ENCODE assay signal across 8 cellular contexts in the genomic region with DNA sequence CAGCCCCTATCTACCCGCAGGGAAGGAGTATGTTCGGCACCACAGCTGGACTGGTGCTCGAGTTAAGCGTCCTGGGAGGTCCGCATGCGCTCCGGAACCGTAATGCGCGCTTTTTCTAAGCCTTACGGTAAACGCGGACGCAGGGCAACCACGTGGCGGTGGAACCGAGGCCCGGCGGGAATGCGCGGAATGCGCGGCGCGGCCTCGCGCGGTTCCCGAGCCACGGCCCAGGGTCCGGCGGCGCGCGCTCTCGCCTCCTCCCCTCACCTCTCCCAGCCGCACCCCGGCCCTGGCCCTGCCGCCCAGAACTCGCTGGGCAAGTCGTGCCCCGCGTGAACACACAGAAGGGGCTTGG. TPM values are rescaled to one million over a fixed set of nuclear protein-coding genes. Genes with fewer than 3 reads are reported as not detected.
DNase-seq lines count a peak whose midpoint lies in the region; ATAC-seq and FAIRE-seq lines count a peak whose summit lies in the region.

No MANE protein-coding gene starts in this region.

- H3K27ac ChIP-seq in small intestine (ENCODE audit: low read depth in 1 of 2, low read length in 1 of 2): peak overlapping the region in 1 of 2 donors; percentile 5

- ATAC-seq in central memory CD8-positive, alpha-beta T cell (replicated peaks; ENCODE audit: extremely low read depth, poor library complexity, severe bottlenecking): no peak
- no peak for ATAC-seq in HG03520 (IDR thresholded peaks at IDR 0.05; ENCODE audit: unreplicated experiment)

- no peaks in the 10 kb centered on the region for H3K9me3 Mint-ChIP-seq in central memory CD8-positive, alpha-beta T cell

- 1 to 3% (median 2%) methylated on average over 32 to 43 of the region's 43 CpGs for WGBS in small intestine, 3 donors

- DNase-seq in NCI-H2227 (lab: John Stamatoyannopoulos, UW; ENCODE audit: unreplicated experiment) (peak; percentile 76), NCI-H2227 treated with DMSO at 0.1 percent for 48 hours (lab: John Stamatoyannopoulos, UW) (no peak), iris pigment epithelial cell (ENCODE audit: low read depth) (peak; percentile 96), small intestine (peak; percentile 58), GOT3 (lab: John Stamatoyannopoulos, UW) (no peak), NCI-H1436 treated with DMSO at 0.1 percent for 48 hours (lab: John Stamatoyannopoulos, UW) (no peak)
- no peak for DNase-seq in central memory CD8-positive, alpha-beta T cell (ENCODE audit: low spot score in 2 of 2)

- H3K4me1 ChIP-seq in small intestine (ENCODE audit: control insufficient read depth in 2 of 2, insufficient read depth in 1 of 2, low read depth in 1 of 2, low read length in 1 of 2): peaks cover 0 to 16% of the 10 kb centered on the region in 2 donors

- no peaks in the 10 kb centered on the region for H3K9me3 ChIP-seq in small intestine (ENCODE audit: control insufficient read depth, low read depth)

- peaks cover 80% of the 10 kb centered on the region for H3K27me3 Mint-ChIP-seq in central memory CD8-positive, alpha-beta T cell

- no peaks in the 10 kb centered on the region for H3K36me3 ChIP-seq in small intestine (ENCODE audit: control insufficient read depth in 2 of 2, insufficient read depth in 2 of 2, low read length in 2 of 2)

- H3K4me3 Mint-ChIP-seq in central memory CD8-positive, alpha-beta T cell: peak overlapping the region; percentile 44

- peaks cover 3% of the 10 kb centered on the region for H3K36me3 Mint-ChIP-seq in central memory CD8-positive, alpha-beta T cell (ENCODE audit: insufficient read depth)

- H3K4me3 ChIP-seq in small intestine (ENCODE audit: low read depth in 1 of 2, low read length in 2 of 2): no peak overlapping the region

- H3K4me1 Mint-ChIP-seq in central memory CD8-positive, alpha-beta T cell: peaks cover 20% of the 10 kb centered on the region

- peaks cover 2 to 13% of the 10 kb centered on the region in 2 donors for H3K27me3 ChIP-seq in small intestine (ENCODE audit: control insufficient read depth in 2 of 2, insufficient read depth in 2 of 2, low read length in 2 of 2)

- no peak for FAIRE-seq in small intestine (lab: Jason Lieb, UNC)

- no peak overlapping the region for H3K27ac Mint-ChIP-seq in central memory CD8-positive, alpha-beta T cell (ENCODE audit: low read depth)

RNA-seq across cellular contexts. Expression of a gene that starts 4.5 kb away (rescaled TPM):
- polyA plus RNA-seq in small intestine: 10 to 100 TPM in 1 of 3 donors, 1 to 10 TPM in 2; 6.2 to 24.6 (median 6.7) TPM

RNA-seq across cellular contexts. Expression of a gene that starts 38.7 kb away (rescaled TPM):
- 10 to 100 TPM; 14.6 to 18.6 (median 16.8) TPM for polyA plus RNA-seq in small intestine

Comparison
In these comparisons a context has a peak if more than half of its experiments do, and no peak if none do; other contexts are left out.
1. DNase-seq: peak in NCI-H2227 (single experiment), iris pigment epithelial cell (single experiment) and small intestine (single experiment); none in NCI-H2227 treated with DMSO at 0.1 percent for 48 hours (single experiment), central memory CD8-positive, alpha-beta T cell (0 of 2), GOT3 (single experiment) and NCI-H1436 treated with DMSO at 0.1 percent for 48 hours (single experiment).